30 cellular contexts compared by ENCODE assay signal in the genomic region with DNA sequence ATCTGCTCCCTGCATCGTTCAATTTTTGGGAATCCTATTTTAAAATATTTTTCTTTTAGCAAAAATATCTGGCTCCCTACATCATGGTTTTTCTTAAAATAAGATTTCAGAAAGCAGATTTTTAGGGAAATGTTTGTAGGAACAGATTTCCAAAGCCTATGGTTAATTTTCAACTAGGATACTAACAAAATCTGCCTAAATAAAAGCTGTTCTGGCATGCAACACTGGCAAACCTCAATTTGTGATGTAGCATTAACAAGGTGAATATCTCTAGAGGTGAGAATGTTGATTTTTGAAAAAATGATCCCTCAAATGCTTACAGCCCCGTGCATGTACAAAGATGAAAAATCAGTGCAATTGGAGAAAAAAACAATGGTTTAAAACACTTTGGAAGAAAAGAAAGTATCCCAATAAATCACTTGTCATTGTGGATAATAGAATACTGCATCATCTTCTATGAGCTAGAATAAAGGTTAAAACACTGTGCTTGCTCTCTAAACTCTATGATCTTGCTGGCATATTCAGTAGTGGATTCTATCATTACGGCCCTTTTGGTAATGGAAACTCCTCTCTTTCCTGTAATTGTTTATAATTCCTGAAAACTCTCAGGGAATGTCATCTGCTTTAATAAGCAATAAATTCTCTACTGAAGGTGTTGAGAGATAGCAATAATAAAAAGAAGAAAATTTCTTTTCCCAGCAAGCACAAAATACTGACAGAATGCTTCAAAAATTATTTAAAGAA.
"Had no signal": no experiment of that assay in that cellular context is flagged by ENCODE, and none has a peak within 500 bp of the region (broad histone marks: within the 10 kb centered on the region; RNA-seq: fewer than 3 reads in every experiment).

No MANE protein-coding gene starts in this region.

- H3K36me3 ChIP-seq: neutrophil, pancreas, spleen, suprapubic skin, tibial artery, transverse colon, upper lobe of right lung, uterus had no signal

- H3K36me3 Mint-ChIP-seq: naive thymus-derived CD8-positive, alpha-beta T cell; natural killer cell treated with Interleukin-12 subunit alpha and Interleukin-12 subunit beta and Interleukin-15 and Interleukin-18, amount 100 ng/mL, for 72 hours; stimulated activated memory B cell treated with anti-CD40 and anti-IgM and Interleukin-4, amounts not matched to agents 10 μg/mL and 1 μg/mL and 100 μg/mL, for 72 hours; type B pancreatic cell had no signal

- H3K27me3 Mint-ChIP-seq: type B pancreatic cell had no signal

- ATAC-seq: naive thymus-derived CD8-positive, alpha-beta T cell; natural killer cell treated with Interleukin-12 subunit alpha and Interleukin-12 subunit beta and Interleukin-15 and Interleukin-18, amount 100 ng/mL, for 72 hours; pancreas; psoas muscle; right cardiac atrium; sciatic nerve; stimulated activated memory B cell treated with anti-CD40 and anti-IgM and Interleukin-4, amounts not matched to agents 10 μg/mL and 1 μg/mL and 100 μg/mL, for 72 hours; stimulated activated naive CD8-positive, alpha-beta T cell treated with anti-CD3 and anti-CD28 coated beads, Interleukin-15, amount 100 ng/mL, for 72 hours; stimulated activated naive CD8-positive, alpha-beta T cell treated with anti-CD3 and anti-CD28 coated beads, Interleukin-15, Interleukin-2, amounts not matched to agents 100 U/mL and 50 U/mL, for 24 hours; upper lobe of right lung had no signal

- H3K4me3 ChIP-seq: pancreas, psoas muscle, skin epidermis, smooth muscle cell, spleen, suprapubic skin, testis, tibial artery, transverse colon, upper lobe of right lung, uterus had no signal

- H3K27ac Mint-ChIP-seq: naive thymus-derived CD8-positive, alpha-beta T cell; natural killer cell treated with Interleukin-12 subunit alpha and Interleukin-12 subunit beta and Interleukin-15 and Interleukin-18, amount 100 ng/mL, for 72 hours; nephron progenitor cell; stimulated activated memory B cell treated with anti-CD40 and anti-IgM and Interleukin-4, amounts not matched to agents 10 μg/mL and 1 μg/mL and 100 μg/mL, for 72 hours; stimulated activated naive CD8-positive, alpha-beta T cell treated with anti-CD3 and anti-CD28 coated beads, Interleukin-15, amount 100 ng/mL, for 72 hours; type B pancreatic cell had no signal

- H3K27me3 ChIP-seq: neutrophil, pancreas, spleen, suprapubic skin, testis, tibial artery, transverse colon, upper lobe of right lung, uterus had no signal

- H3K4me3 Mint-ChIP-seq: naive thymus-derived CD8-positive, alpha-beta T cell; natural killer cell treated with Interleukin-12 subunit alpha and Interleukin-12 subunit beta and Interleukin-15 and Interleukin-18, amount 100 ng/mL, for 72 hours; nephron progenitor cell; neural crest cell; stimulated activated memory B cell treated with anti-CD40 and anti-IgM and Interleukin-4, amounts not matched to agents 10 μg/mL and 1 μg/mL and 100 μg/mL, for 72 hours; stimulated activated naive CD8-positive, alpha-beta T cell treated with anti-CD3 and anti-CD28 coated beads, Interleukin-15, amount 100 ng/mL, for 72 hours; type B pancreatic cell had no signal

- H3K9me3 ChIP-seq: neutrophil, pancreas, psoas muscle, spleen, suprapubic skin, testis, tibial artery, transverse colon, upper lobe of right lung, uterus had no signal

- DNase-seq: naive thymus-derived CD8-positive, alpha-beta T cell; nephron progenitor cell; nucleus accumbens; pancreas; psoas muscle; right cardiac atrium; spleen; stimulated activated CD4-positive, alpha-beta T cell treated with anti-CD3 and anti-CD28 coated beads, Interleukin-12 subunit alpha, Interleukin-12 subunit beta, amount 100 ng/mL, for 4 hours; stimulated activated CD4-positive, alpha-beta T cell treated with anti-CD3 and anti-CD28 coated beads, Interleukin-1b, Interleukin-23, amount 100 ng/mL, for 48 hours; stimulated activated CD4-positive, alpha-beta T cell treated with anti-CD3 and anti-CD28 coated beads, Interleukin-4, amount 100 ng/mL, for 1 hour; stimulated activated CD4-positive, alpha-beta T cell treated with anti-CD3 and anti-CD28 coated beads, Interleukin-4, amount 100 ng/mL, for 4 hours; stimulated activated CD8-positive, alpha-beta memory T cell treated with anti-CD3 and anti-CD28 coated beads, Interleukin-4, amount 100 ng/mL, for 48 hours; stimulated activated naive CD4-positive, alpha-beta T cell; stimulated activated naive CD8-positive, alpha-beta T cell treated with anti-CD3 and anti-CD28 coated beads, Interleukin-15, amount 100 ng/mL, for 72 hours; stimulated activated naive CD8-positive, alpha-beta T cell treated with anti-CD3 and anti-CD28 coated beads, Interleukin-15, Interleukin-2, amounts not matched to agents 100 U/mL and 50 U/mL, for 24 hours; substantia nigra; testis; tibial artery; transverse colon; upper lobe of right lung; uterus had no signal

- H3K9me3 Mint-ChIP-seq: naive thymus-derived CD8-positive, alpha-beta T cell; stimulated activated memory B cell treated with anti-CD40 and anti-IgM and Interleukin-4, amounts not matched to agents 10 μg/mL and 1 μg/mL and 100 μg/mL, for 72 hours; stimulated activated naive CD8-positive, alpha-beta T cell treated with anti-CD3 and anti-CD28 coated beads, Interleukin-15, amount 100 ng/mL, for 72 hours; type B pancreatic cell had no signal

- H3K4me1 Mint-ChIP-seq: naive thymus-derived CD8-positive, alpha-beta T cell; neural crest cell; stimulated activated naive CD8-positive, alpha-beta T cell treated with anti-CD3 and anti-CD28 coated beads, Interleukin-15, amount 100 ng/mL, for 72 hours had no signal

- H3K4me2 ChIP-seq: smooth muscle cell had no signal

- H3K4me1 ChIP-seq: pancreas, psoas muscle, spleen, suprapubic skin, testis, transverse colon, upper lobe of right lung, uterus had no signal

- H3K27ac ChIP-seq: neutrophil, pancreas, psoas muscle, skin epidermis, spleen, suprapubic skin, testis, tibial artery, transverse colon, upper lobe of right lung, uterus had no signal
